Comparison of ENCODE assay signal across 17 cellular contexts in genomic region chr21:27477321-27477720, GRCh38.
DNase-seq lines count a peak whose midpoint lies in the region; ATAC-seq, FAIRE-seq and TF ChIP-seq lines count a peak whose summit lies in the region.
"Had no signal": no experiment of that assay in that cellular context is flagged by ENCODE, and none has a peak within 500 bp of the region (broad histone marks: within the 10 kb centered on the region; RNA-seq: fewer than 3 reads in every experiment).

No MANE protein-coding gene starts in this region.

- peak; percentile 39 for FAIRE-seq in small intestine (lab: Jason Lieb, UNC)
- FAIRE-seq: A204.1, H1 had no signal

- no peak for ATAC-seq in GM21529 (IDR thresholded peaks at IDR 0.05; ENCODE audit: unreplicated experiment)

- no peaks in the 10 kb centered on the region for H3K4me1 ChIP-seq in small intestine (ENCODE audit: control insufficient read depth in 2 of 2, insufficient read depth in 1 of 2, low read depth in 1 of 2, low read length in 1 of 2)

- H3K4me3 ChIP-seq in AG10803 (ENCODE audit: low read length) (no peak overlapping the region), small intestine (ENCODE audit: low read depth in 1 of 2, low read length in 2 of 2) (no peak overlapping the region)

- no peaks in the 10 kb centered on the region for H3K36me3 ChIP-seq in small intestine (ENCODE audit: control insufficient read depth in 2 of 2, insufficient read depth in 2 of 2, low read length in 2 of 2)

- WGBS in small intestine, 3 donors = 53 to 69% (median 56%) methylated on average over 1 of the region's 1 CpG

- DNase-seq in AG10803 (ENCODE audit: low read depth) (peak; percentile 75), amniotic epithelial cell (ENCODE audit: low read depth) (peak; percentile 18), iris pigment epithelial cell (ENCODE audit: low read depth) (peak; percentile 25), small intestine (no peak), DMS53 (lab: John Stamatoyannopoulos, UW) (no peak)
- DNase-seq in stimulated activated naive CD4-positive, alpha-beta T cell (lab: John Stamatoyannopoulos, UW) = no peak
- DNase-seq: AML-193, DMS153, NCI-H1048, NCI-H146, NCI-H2081, NCI-H748 treated with DMSO at 0.1 percent for 48 hours, RPMI8226, SIG-M5 had no signal

- no peak overlapping the region for H3K27ac ChIP-seq in small intestine (ENCODE audit: low read depth in 1 of 2, low read length in 1 of 2)

- no peak for TF ChIP-seq CTCF in AG10803 (conservative IDR thresholded peaks at IDR 0.05; ENCODE audit: low read length)

- no peaks in the 10 kb centered on the region for H3K27me3 ChIP-seq in small intestine (ENCODE audit: control insufficient read depth in 2 of 2, insufficient read depth in 2 of 2, low read length in 2 of 2)

- H3K9me3 ChIP-seq in small intestine (ENCODE audit: control insufficient read depth, low read depth) = no peaks in the 10 kb centered on the region

Comparison
In these comparisons a context has a peak if more than half of its experiments do, and no peak if none do; other contexts are left out.
1. DNase-seq: peak in AG10803 (single experiment), amniotic epithelial cell (single experiment) and iris pigment epithelial cell (single experiment); none in small intestine (single experiment), stimulated activated naive CD4-positive, alpha-beta T cell (0 of 6) and DMS53 (single experiment).